19 cellular contexts compared by ENCODE assay signal in the genomic region with DNA sequence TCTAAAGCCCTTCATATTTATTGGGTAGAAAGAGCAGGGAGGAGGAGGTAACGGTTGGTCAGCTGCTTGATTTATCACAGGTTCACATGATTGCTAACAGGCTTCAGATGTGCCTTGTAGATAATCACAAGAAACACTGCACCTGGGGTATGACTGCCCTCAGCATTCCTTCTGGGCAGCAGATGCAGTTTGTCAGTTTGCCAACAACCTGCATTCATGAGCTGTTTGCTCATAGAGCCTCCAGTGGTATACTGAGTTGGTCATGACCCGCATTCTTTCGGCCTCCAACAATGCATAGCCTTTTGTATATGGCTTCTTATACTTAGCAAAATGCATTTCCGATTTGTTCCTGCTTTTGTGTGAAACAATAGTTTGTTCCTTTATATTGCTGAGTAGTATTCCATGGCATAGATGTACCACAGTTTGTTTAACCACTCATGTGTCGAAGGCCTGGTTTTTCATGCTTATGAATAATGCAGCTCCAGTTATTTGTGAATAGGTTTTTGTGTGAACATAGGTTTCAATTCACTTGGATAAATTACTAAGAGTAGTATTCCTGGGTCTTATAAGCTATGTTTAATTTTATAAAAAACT.
DNase-seq lines count a peak whose midpoint lies in the region; ATAC-seq, FAIRE-seq and TF ChIP-seq lines count a peak whose summit lies in the region.
"Had no signal": no experiment of that assay in that cellular context is flagged by ENCODE, and none has a peak within 500 bp of the region (broad histone marks: within the 10 kb centered on the region; RNA-seq: fewer than 3 reads in every experiment).

No MANE protein-coding gene starts in this region.

- CTCF ChIA-PET in PC-3 (lab: Charles Lee) = no interaction called here
- CTCF ChIA-PET in K562 (lab: Yijun Ruan, JAX; ENCODE audit: low intra/inter-chr PET ratio) = no interaction called here

- H3K9me1 ChIP-seq in K562 (ENCODE audit: control insufficient read depth, insufficient read depth, low read length) = no peaks in the 10 kb centered on the region

- BruUV-seq in PC-3 (replicated peaks; lab: Mats Ljungman, UMichigan) (no TSS peak), K562 (replicated peaks; lab: Mats Ljungman, UMichigan) (no TSS peak)

- H3K36me3 ChIP-seq in PC-3 (ENCODE audit: low read depth, low read length) (peaks cover 7% of the 10 kb centered on the region; the same call in 1 of the 2 replicates), K562 (ENCODE audit: control insufficient read depth, insufficient read depth, low read length) (no peaks in the 10 kb centered on the region), esophagus muscularis mucosa (no peaks in the 10 kb centered on the region)
- H3K36me3 ChIP-seq: prostate gland had no signal

- in situ Hi-C loops in K562 (cut with MboI) = no loop called here

- H3K79me2 ChIP-seq in PC-3 (ENCODE audit: low read length) (0 out of 2 replicates have a peak, but pooled peaks cover 12% of the 10 kb centered on the region), K562 (ENCODE audit: control insufficient read depth, insufficient read depth, low read length) (no peaks in the 10 kb centered on the region)

- H3K4me1 ChIP-seq in PC-3 (ENCODE audit: insufficient read depth, low read length) = peaks cover 11% of the 10 kb centered on the region; the same call in 1 of the 2 replicates
- H3K4me1 ChIP-seq in K562 (replicated peaks in 1 of 2; ENCODE audit: control insufficient read depth in 2 of 2, insufficient read depth in 2 of 2, low read length in 2 of 2) = no peaks in the 10 kb centered on the region
- no peaks in the 10 kb centered on the region for H3K4me1 ChIP-seq in esophagus muscularis mucosa
- H3K4me1 ChIP-seq: prostate gland had no signal

- FAIRE-seq in K562 (lab: Jason Lieb, UNC) = no peak
- FAIRE-seq: G401.6, GM12878 had no signal

- H3K4me3 ChIP-seq in PC-3 (ENCODE audit: low read length) (no peak overlapping the region), K562 (no peak overlapping the region), esophagus muscularis mucosa (no peak overlapping the region)
- H3K4me3 ChIP-seq: GM12878, GM23248, prostate gland had no signal

- H3K9me2 ChIP-seq in PC-3 (replicated peaks; ENCODE audit: low read length) = no peaks in the 10 kb centered on the region

- peak; percentile 24; the same call in 1 of the 2 replicates for ATAC-seq in PC-3
- ATAC-seq in K562 = no peak
- ATAC-seq: activated CD8-positive, alpha-beta T cell treated with anti-CD3 and anti-CD28 coated beads, Interleukin-2, amount 10 ng/mL, durations not matched to agents 7 days and 5 days; GM12878; natural killer cell treated with Interleukin-12 subunit alpha and Interleukin-12 subunit beta and Interleukin-15 and Interleukin-18, amount 100 ng/mL, for 72 hours had no signal

- H2AFZ ChIP-seq in PC-3 (ENCODE audit: low read length) (no peak overlapping the region), K562 (ENCODE audit: low read depth, low read length) (no peak overlapping the region)
- H2AFZ ChIP-seq: GM23248 had no signal

- H3K27ac ChIP-seq in PC-3 (ENCODE audit: low read length) (no peak overlapping the region), K562 (ENCODE audit: extremely low read depth, low read depth, low read length) (no peak overlapping the region), esophagus muscularis mucosa (replicated peaks in 1 of 4) (no peak overlapping the region)
- H3K27ac ChIP-seq: GM23248, prostate gland had no signal

- H3F3A ChIP-seq in PC-3 (ENCODE audit: low read length, unreplicated experiment) = no peaks in the 10 kb centered on the region

- H3K4me2 ChIP-seq in PC-3 (ENCODE audit: low read length) (no peak overlapping the region), K562 (ENCODE audit: insufficient read depth, low read length) (no peak overlapping the region)

- H3K9me3 ChIP-seq in PC-3 (ENCODE audit: low read length) (no peaks in the 10 kb centered on the region), K562 (replicated peaks; ENCODE audit: control insufficient read depth, insufficient read depth, low read depth, low read length) (no peaks in the 10 kb centered on the region), esophagus muscularis mucosa (peaks cover 0 to 6% (median 2%) of the 10 kb centered on the region in 4 donors)
- H3K9me3 ChIP-seq: prostate gland had no signal

- intact Hi-C loops in PC-3 (cut with micrococcal nuclease) = no loop called here
- intact Hi-C loops in K562 (cut with micrococcal nuclease) = no loop called here
- intact Hi-C loops in esophagus muscularis mucosa (cut with DNase I) = no loop called here

- TF ChIP-seq POLR2A in K562 (conservative IDR thresholded peaks at IDR 0.05) (no peak), esophagus muscularis mucosa (IDR thresholded peaks at IDR 0.05; ENCODE audit: low read depth) (no peak)

- DNase-seq in EL (peak; percentile 76), PC-3 (peak; percentile 78), K562 (ENCODE audit: extremely low read depth in 1 of 4, low spot score in 3 of 4) (no peak), iris pigment epithelial cell (ENCODE audit: low read depth) (peak; percentile 69), NCI-H1092 treated with DMSO at 0.1 percent for 48 hours (lab: John Stamatoyannopoulos, UW) (no peak), esophagus muscularis mucosa (ENCODE audit: extremely low spot score) (no peak), NCI-H2107 treated with DMSO at 0.1 percent for 48 hours (lab: John Stamatoyannopoulos, UW; ENCODE audit: unreplicated experiment) (no peak), NCI-H1436 treated with DMSO at 0.1 percent for 48 hours (lab: John Stamatoyannopoulos, UW) (no peak)
- DNase-seq: activated CD8-positive, alpha-beta T cell treated with anti-CD3 and anti-CD28 coated beads, Interleukin-2, amount 10 ng/mL, durations not matched to agents 7 days and 5 days; endodermal cell; GM23248; MM.1S; NCI-H1930; NCI-H510A treated with DMSO at 0.1 percent for 48 hours; OCI-M1 had no signal

- 2% methylated on average over 5 of the region's 5 CpGs for WGBS in K562 (ENCODE audit: insufficient coverage, low coverage, missing lambda C conversion rate)
- 95% methylated on average over 5 of the region's 5 CpGs for WGBS in esophagus muscularis mucosa

- TF ChIP-seq EP300 in K562 (IDR thresholded peaks at IDR 0.05; ENCODE audit: low read length) (no peak), esophagus muscularis mucosa (IDR thresholded peaks at IDR 0.05) (no peak)

- POLR2A ChIA-PET in PC-3 (lab: Charles Lee; ENCODE audit: unreplicated experiment) = no interaction called here
- POLR2A ChIA-PET in K562 (lab: Yijun Ruan, JAX) = no interaction called here

- no peaks in the 10 kb centered on the region for H4K20me1 ChIP-seq in PC-3 (ENCODE audit: low read length)
- H4K20me1 ChIP-seq in K562 (replicated peaks; ENCODE audit: control insufficient read depth, insufficient read depth, low read length) = no peaks in the 10 kb centered on the region

- H3K9ac ChIP-seq in PC-3 (ENCODE audit: low read length) (no peak overlapping the region), K562 (ENCODE audit: insufficient read depth in 1 of 2, low read depth in 2 of 2, low read length in 2 of 2) (no peak overlapping the region)
- H3K9ac ChIP-seq: GM23248 had no signal

- H3K27me3 ChIP-seq in PC-3 (ENCODE audit: low read length) (no peaks in the 10 kb centered on the region), K562 (ENCODE audit: control insufficient read depth in 2 of 2, insufficient read depth in 2 of 2, low read length in 2 of 2) (peaks cover 0 to 5% of the 10 kb centered on the region in 2 experiments; a peak in 2 of 5 replicates), esophagus muscularis mucosa (no peaks in the 10 kb centered on the region)

- no peak for TF ChIP-seq CTCF in PC-3 (conservative IDR thresholded peaks at IDR 0.05; ENCODE audit: low read depth, low read length)
- no peak for TF ChIP-seq CTCF in K562 (IDR thresholded peaks at IDR 0.05 in 2 of 3, conservative IDR thresholded peaks at IDR 0.05 in 1 of 3; ENCODE audit: insufficient read depth in 2 of 3, low read depth in 1 of 3, low read length in 3 of 3)
- TF ChIP-seq CTCF in esophagus muscularis mucosa (IDR thresholded peaks at IDR 0.05) = no peak

- no peak for TF ChIP-seq RAD21 in K562 (CRISPR knock-in tag; conservative IDR thresholded peaks at IDR 0.05 in 1 of 2, IDR thresholded peaks at IDR 0.05 in 1 of 2)

TF ChIP-seq in K562, 482 proteins besides CTCF, POLR2A, EP300 and RAD21:
- TF ChIP-seq CCAR2 (IDR thresholded peaks at IDR 0.05; ENCODE audit: low read depth, low read length) (no peak), ZNF146 (CRISPR knock-in tag; IDR thresholded peaks at IDR 0.05; ENCODE audit: unreplicated experiment) (peak; percentile 9)

Comparison
In these comparisons a context has a peak if more than half of its experiments do, and no peak if none do; other contexts are left out.
1. DNase-seq: peak in EL (single experiment), PC-3 (single experiment) and iris pigment epithelial cell (single experiment); none in K562 (0 of 4), NCI-H1092 treated with DMSO at 0.1 percent for 48 hours (single experiment), esophagus muscularis mucosa (single experiment), NCI-H2107 treated with DMSO at 0.1 percent for 48 hours (single experiment) and NCI-H1436 treated with DMSO at 0.1 percent for 48 hours (single experiment).